ENCODE assay signal across 11 cellular contexts in the genomic region with DNA sequence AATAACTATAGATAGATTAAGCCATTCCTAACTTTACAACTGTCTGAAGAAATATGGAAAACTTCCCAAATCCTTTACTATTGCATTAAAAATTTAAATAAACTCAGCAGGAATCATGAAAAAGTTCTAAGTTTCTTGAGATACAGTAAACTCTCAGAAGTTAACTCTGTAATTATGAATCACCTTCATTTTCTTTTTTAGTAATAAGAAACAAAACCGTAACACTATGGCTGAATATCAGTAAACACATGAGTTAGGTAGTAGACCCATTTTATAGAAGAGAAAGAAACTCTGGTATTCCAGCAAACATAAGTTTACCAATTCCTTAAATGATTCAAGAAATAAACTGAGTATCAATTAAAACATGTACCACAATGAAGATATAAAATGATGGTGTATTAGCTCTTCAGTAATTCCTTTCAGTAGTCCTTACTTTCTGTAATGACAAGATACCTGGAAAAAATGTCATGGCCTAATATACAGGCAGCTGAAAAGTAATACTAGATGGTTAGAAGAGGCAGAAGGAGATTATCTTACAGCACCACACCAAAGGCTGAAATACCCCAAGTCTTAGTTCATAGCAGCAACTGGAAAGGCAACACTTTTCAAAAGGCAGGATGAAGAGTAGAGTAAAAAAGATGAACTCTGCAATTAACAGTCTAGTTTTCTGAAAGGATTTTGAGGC.
A peak's percentile ranks its signal among the peaks of the same experiment; 100 is the strongest.
DNase-seq lines count a peak whose midpoint lies in the region; ATAC-seq and TF ChIP-seq lines count a peak whose summit lies in the region.
"Had no signal": no experiment of that assay in that cellular context is flagged by ENCODE, and none has a peak within 500 bp of the region (broad histone marks: within the 10 kb centered on the region; RNA-seq: fewer than 3 reads in every experiment).

No MANE protein-coding gene starts in this region.

- DNase-seq in memory B cell (ENCODE audit: low spot score in 2 of 2) (no peak), foreskin fibroblast (no peak), RKO (ENCODE audit: low spot score) (no peak), AG20443 (ENCODE audit: low spot score) (no peak), NCI-H1436 (lab: John Stamatoyannopoulos, UW) (no peak)
- DNase-seq: caudate nucleus; stimulated activated CD4-positive, alpha-beta T cell treated with anti-CD3 and anti-CD28 coated beads, Interleukin-1b, Interleukin-23, amount 100 ng/mL, for 48 hours; thyroid gland had no signal

- no peak overlapping the region for H3K4me3 Mint-ChIP-seq in memory B cell

- peak; percentile 9 for ATAC-seq in GM18517 (IDR thresholded peaks at IDR 0.05; ENCODE audit: unreplicated experiment)
- peak; percentile 21 for ATAC-seq in GM21390 (IDR thresholded peaks at IDR 0.05; ENCODE audit: unreplicated experiment)
- ATAC-seq in HG03565 (IDR thresholded peaks at IDR 0.05; ENCODE audit: unreplicated experiment) = peak; percentile 14
- no peak for ATAC-seq in memory B cell (ENCODE audit: low read depth)

- H3K4me1 Mint-ChIP-seq in memory B cell = peaks cover 26% of the 10 kb centered on the region

- no peak for TF ChIP-seq CTCF in foreskin fibroblast (IDR thresholded peaks at IDR 0.05; ENCODE audit: low read depth, low read length)

- peaks cover 3% of the 10 kb centered on the region for H3K36me3 Mint-ChIP-seq in memory B cell

- H3K9me3 Mint-ChIP-seq in memory B cell = no peaks in the 10 kb centered on the region

- H3K27me3 Mint-ChIP-seq in memory B cell = no peaks in the 10 kb centered on the region

- no peak overlapping the region for H3K4me3 ChIP-seq in foreskin fibroblast (ENCODE audit: low read depth in 1 of 2, low read length in 2 of 2)
- H3K4me3 ChIP-seq: thyroid gland had no signal

- peak overlapping the region; percentile 78 for H3K27ac Mint-ChIP-seq in memory B cell
